Comparison of ENCODE assay signal across 18 cellular contexts in genomic region chr6:157861184-157861583, GRCh38. TPM values are rescaled to one million over a fixed set of nuclear protein-coding genes. Genes with fewer than 3 reads are reported as not detected.
DNase-seq lines count a peak whose midpoint lies in the region; ATAC-seq, FAIRE-seq and TF ChIP-seq lines count a peak whose summit lies in the region.
"Had no signal": no experiment of that assay in that cellular context is flagged by ENCODE, and none has a peak within 500 bp of the region (broad histone marks: within the 10 kb centered on the region; RNA-seq: fewer than 3 reads in every experiment).

No MANE protein-coding gene starts in this region.

- TF ChIP-seq EP300 in suprapubic skin (IDR thresholded peaks at IDR 0.05), result no peak

- no peak overlapping the region for H2AK5ac ChIP-seq in IMR-90 (ENCODE audit: low read depth, low read length)

- H2BK5ac ChIP-seq in IMR-90 (ENCODE audit: low read depth, low read length, poor library complexity, severe bottlenecking), result no peak overlapping the region

- H3K4me1 ChIP-seq in IMR-90 (ENCODE audit: control insufficient read depth, insufficient read depth, low read length), result peaks cover 22% of the 10 kb centered on the region
- peaks cover 13% of the 10 kb centered on the region for H3K4me1 ChIP-seq in astrocyte (ENCODE audit: insufficient read depth, low read length)
- H3K4me1 ChIP-seq in suprapubic skin, result peaks cover 22% of the 10 kb centered on the region
- H3K4me1 ChIP-seq in mucosa of descending colon (ENCODE audit: low read depth), result peaks cover 6% of the 10 kb centered on the region
- peaks cover 4 to 73% (median 40%) of the 10 kb centered on the region in 9 donors for H3K4me1 ChIP-seq in heart right ventricle
- H3K4me1 ChIP-seq: Caco-2 had no signal

- H3K27ac Mint-ChIP-seq in astrocyte (ENCODE audit: unreplicated experiment) (peak overlapping the region; percentile 12), nephron (peak overlapping the region; percentile 32 to 66 (median 56))

- in situ Hi-C loops in IMR-90 (cut with MboI; ENCODE audit: low sequenced_read_pairs), result no loop called here

- H3K14ac ChIP-seq in IMR-90 (replicated peaks; ENCODE audit: low read depth, low read length), result no peak overlapping the region

- H3K4me1 Mint-ChIP-seq in astrocyte (ENCODE audit: low read depth, unreplicated experiment) (peaks cover 32% of the 10 kb centered on the region), nephron (peaks cover 38% of the 10 kb centered on the region)

- H3K18ac ChIP-seq in IMR-90 (ENCODE audit: low read depth, low read length), result no peak overlapping the region

- intact Hi-C loops in IMR-90 (cut with micrococcal nuclease), result no loop called here
- intact Hi-C loops in mucosa of descending colon (cut with DNase I, micrococcal nuclease), result no loop called here
- intact Hi-C loops in heart right ventricle (cut with DNase I), result no loop called here

- WGBS in IMR-90 (ENCODE audit: extremely low coverage in 2 of 2, insufficient read length in 1 of 2), 2 experiments, result 58% methylated on average over 2 of the region's 4 CpGs; no CpG with 5 or more reads in 1 of the 2 experiments
- 88% methylated on average over 4 of the region's 4 CpGs for WGBS in suprapubic skin
- 55 to 61% methylated on average over 4 of the region's 4 CpGs for WGBS in heart right ventricle, 2 donors

- no peak for ATAC-seq in IMR-90 (ENCODE audit: low read depth)
- ATAC-seq in SK-N-SH treated with all-trans-retinoic acid at 6 μM for 48 hours, result no peak
- ATAC-seq in mucosa of descending colon, result no peak
- ATAC-seq in heart right ventricle, result no peak

- no peaks in the 10 kb centered on the region for H3K27me3 ChIP-seq in IMR-90 (ENCODE audit: control insufficient read depth, insufficient read depth, low read length)
- no peaks in the 10 kb centered on the region for H3K27me3 ChIP-seq in astrocyte (ENCODE audit: insufficient read depth, low read length)
- H3K27me3 ChIP-seq in suprapubic skin, result no peaks in the 10 kb centered on the region
- no peaks in the 10 kb centered on the region for H3K27me3 ChIP-seq in heart right ventricle

- POLR2A ChIA-PET in IMR-90 (lab: Charles Lee; ENCODE audit: unreplicated experiment), result no interaction called here

- no peak overlapping the region for H4K8ac ChIP-seq in IMR-90 (ENCODE audit: low read depth in 2 of 2, low read length in 2 of 2)

- TF ChIP-seq POLR2A in IMR-90 (IDR thresholded peaks at IDR 0.05; ENCODE audit: low read depth, low read length) (no peak), suprapubic skin (IDR thresholded peaks at IDR 0.05) (no peak)

- H3K79me2 ChIP-seq in astrocyte (ENCODE audit: insufficient read depth, low read length), result peaks cover 98% of the 10 kb centered on the region

- H3K4me3 ChIP-seq in IMR-90 (ENCODE audit: insufficient read depth, low read depth, low read length), result no peak overlapping the region
- no peak overlapping the region for H3K4me3 ChIP-seq in astrocyte (ENCODE audit: insufficient read depth, low read depth, low read length)
- no peak overlapping the region for H3K4me3 ChIP-seq in suprapubic skin
- H3K4me3 ChIP-seq in mucosa of descending colon, result no peak overlapping the region
- no peak overlapping the region for H3K4me3 ChIP-seq in heart right ventricle
- H3K4me3 ChIP-seq: PC-9 had no signal

- no peak overlapping the region for H2AK9ac ChIP-seq in IMR-90 (replicated peaks; ENCODE audit: low read depth, low read length, poor library complexity)

- H3K27ac ChIP-seq in IMR-90 (ENCODE audit: insufficient read depth, low read length), result no peak overlapping the region
- no peak overlapping the region for H3K27ac ChIP-seq in astrocyte (ENCODE audit: low read depth, low read length)
- no peak overlapping the region for H3K27ac ChIP-seq in suprapubic skin
- H3K27ac ChIP-seq in heart right ventricle, result no peak overlapping the region
- H3K27ac ChIP-seq: KMS-11, PC-9 had no signal

- no peak overlapping the region for H3K56ac ChIP-seq in IMR-90 (ENCODE audit: extremely low read depth, insufficient read depth, low read length)

- no peak overlapping the region for H3K4me3 Mint-ChIP-seq in astrocyte (ENCODE audit: unreplicated experiment)
- no peak overlapping the region for H3K4me3 Mint-ChIP-seq in nephron
- H3K4me3 Mint-ChIP-seq: HFFc6 had no signal

- no peaks in the 10 kb centered on the region for H3K36me3 ChIP-seq in IMR-90 (ENCODE audit: control insufficient read depth, insufficient read depth, low read length)
- H3K36me3 ChIP-seq in astrocyte (ENCODE audit: insufficient read depth, low read length), result no peaks in the 10 kb centered on the region
- no peaks in the 10 kb centered on the region for H3K36me3 ChIP-seq in suprapubic skin
- no peaks in the 10 kb centered on the region for H3K36me3 ChIP-seq in mucosa of descending colon (ENCODE audit: low read depth)
- H3K36me3 ChIP-seq in heart right ventricle, result no peaks in the 10 kb centered on the region

- H3K23ac ChIP-seq in IMR-90 (ENCODE audit: low read depth, low read length), result 0 out of 2 replicates have a peak overlapping the region, but pooled peaks have one; percentile 16

- no TSS peak for BruUV-seq in IMR-90 (replicated peaks; lab: Mats Ljungman, UMichigan)

- H3K27me3 Mint-ChIP-seq in astrocyte (ENCODE audit: low read depth, unreplicated experiment) (no peaks in the 10 kb centered on the region), nephron (ENCODE audit: low read depth) (no peaks in the 10 kb centered on the region)
- H3K27me3 Mint-ChIP-seq: CD4-positive, alpha-beta T cell had no signal

- H4K5ac ChIP-seq in IMR-90 (ENCODE audit: low read depth, low read length), result no peak overlapping the region

- H3K9me3 ChIP-seq in IMR-90 (ENCODE audit: control insufficient read depth, insufficient read depth, low read length) (no peaks in the 10 kb centered on the region), astrocyte (ENCODE audit: insufficient read depth, low read depth, low read length) (no peaks in the 10 kb centered on the region), suprapubic skin (no peaks in the 10 kb centered on the region), mucosa of descending colon (no peaks in the 10 kb centered on the region), heart right ventricle (no peaks in the 10 kb centered on the region)
- H3K9me3 ChIP-seq: Caco-2 had no signal

- FAIRE-seq in astrocyte (lab: Jason Lieb, UNC), result no peak

- dilution Hi-C loops in IMR-90 (cut with HindIII; ENCODE audit: low sequenced_read_pairs, unreplicated experiment), result no loop called here

- no peak overlapping the region for H2BK20ac ChIP-seq in IMR-90 (ENCODE audit: low read depth, low read length)

- TF ChIP-seq CTCF in IMR-90 (conservative IDR thresholded peaks at IDR 0.05; ENCODE audit: low read depth, low read length) (no peak), astrocyte (IDR thresholded peaks at IDR 0.05; ENCODE audit: insufficient read depth, low read depth, low read length) (no peak), nephron (IDR thresholded peaks at IDR 0.05; ENCODE audit: unreplicated experiment in 3 of 3) (no peak), suprapubic skin (IDR thresholded peaks at IDR 0.05) (no peak), mucosa of descending colon (IDR thresholded peaks at IDR 0.05) (no peak), heart right ventricle (IDR thresholded peaks at IDR 0.05) (no peak)

- H3K9me3 Mint-ChIP-seq in astrocyte (ENCODE audit: unreplicated experiment) (no peaks in the 10 kb centered on the region), nephron (no peaks in the 10 kb centered on the region)
- H3K9me3 Mint-ChIP-seq: CD4-positive, alpha-beta T cell; HFFc6 had no signal

- H4K20me1 ChIP-seq in IMR-90 (ENCODE audit: insufficient read depth, low read length), result peaks cover 59% of the 10 kb centered on the region
- H4K20me1 ChIP-seq in astrocyte (ENCODE audit: insufficient read depth, low read length), result peaks cover 82% of the 10 kb centered on the region

- H2BK15ac ChIP-seq in IMR-90 (ENCODE audit: low read depth, low read length), result no peak overlapping the region

- peaks cover 8 to 72% of the 10 kb centered on the region in 2 experiments for H3K79me1 ChIP-seq in IMR-90 (ENCODE audit: low read depth in 1 of 2, low read length in 2 of 2)

- no peak overlapping the region for H3K4ac ChIP-seq in IMR-90 (ENCODE audit: low read depth, low read length)

- no peak overlapping the region for H4K91ac ChIP-seq in IMR-90 (ENCODE audit: insufficient read depth, low read depth, low read length)

- no peak overlapping the region for H3K9ac ChIP-seq in IMR-90 (ENCODE audit: low read depth, low read length)
- no peak overlapping the region for H3K9ac ChIP-seq in astrocyte (ENCODE audit: low read length)
- H3K9ac ChIP-seq: KMS-11 had no signal

- H2BK120ac ChIP-seq in IMR-90 (ENCODE audit: low read depth, low read length), result no peak overlapping the region

- H2AFZ ChIP-seq in IMR-90 (replicated peaks; ENCODE audit: low read length, poor library complexity) (no peak overlapping the region), astrocyte (ENCODE audit: low read depth, low read length) (no peak overlapping the region)
- H2AFZ ChIP-seq: PC-9 had no signal

- peaks cover 15% of the 10 kb centered on the region for H3K9me1 ChIP-seq in IMR-90 (ENCODE audit: insufficient read depth, low read length)

- DNase-seq in IMR-90 (no peak), astrocyte (ENCODE audit: low read depth) (peak; percentile 36), suprapubic skin (ENCODE audit: low spot score in 2 of 2) (no peak), mucosa of descending colon (no peak), heart right ventricle (no peak)
- DNase-seq in activated CD8-positive, alpha-beta memory T cell treated with anti-CD3 and anti-CD28 coated beads, Interleukin-2, amount 50 U/mL, for 4 hours, result no peak
- DNase-seq: Caco-2; CD4-positive, alpha-beta T cell; H7; HFFc6; MV-4-11; NCI-H187; NCI-H2107; NCI-H510A treated with DMSO at 0.1 percent for 48 hours; PC-9 had no signal

- TF ChIP-seq RAD21 in IMR-90 (IDR thresholded peaks at IDR 0.05; ENCODE audit: low read length), result no peak

- H3K4me2 ChIP-seq in IMR-90 (ENCODE audit: low read depth, low read length) (no peak overlapping the region), astrocyte (ENCODE audit: low read length) (no peak overlapping the region)
- H3K4me2 ChIP-seq: KMS-11, PC-9 had no signal

- H3K36me3 Mint-ChIP-seq in astrocyte (ENCODE audit: low read depth, unreplicated experiment) (no peaks in the 10 kb centered on the region), nephron (ENCODE audit: low read depth) (peaks cover 3% of the 10 kb centered on the region)

- CTCF ChIA-PET in IMR-90 (lab: Yijun Ruan, JAX), result interaction anchor here (0.6 kb wide), 1 partner anchor 425 kb away, joined by 4 read pairs; no protein-coding TSS in a partner anchor

TF ChIP-seq in IMR-90, 13 proteins besides CTCF, POLR2A, EP300 and RAD21 (continues in another document):
- TF ChIP-seq RCOR1 (IDR thresholded peaks at IDR 0.05; ENCODE audit: insufficient replicate concordance, low read length), result no peak

TF ChIP-seq in SK-N-SH treated with all-trans-retinoic acid at 6 μM for 48 hours, 23 proteins besides CTCF, POLR2A, EP300 and RAD21 (continues in another document):
- TF ChIP-seq ARNTL (CRISPR knock-in tag; IDR thresholded peaks at IDR 0.05; ENCODE audit: borderline replicate concordance, low read depth), result no peak

RNA-seq across cellular contexts. Expression of gene SNX9, which starts 38.1 kb away (rescaled TPM):
- total RNA-seq in IMR-90 (2012; rRNA removed) (41.2 and 41.9 TPM in 2 replicates), astrocyte (34.8 and 36.0 TPM in 2 replicates), suprapubic skin (10 to 100 TPM; 30.4 to 44.2 (median 35.8) TPM), mucosa of descending colon (10 to 100 TPM; 55.0 to 69.6 (median 68.0) TPM), heart right ventricle (10 to 100 TPM; 27.9 to 39.7 (median 31.6) TPM)
- polyA plus RNA-seq in IMR-90 (2012; rRNA removed) (34.8 and 35.3 TPM in 2 replicates), heart right ventricle (10 to 100 TPM; 18.8 to 20.9 TPM)
- 18.7 and 20.5 TPM in 2 replicates for polyA plus RNA-seq in IMR-90 (2012; cell fraction: cytosol; rRNA removed)
- polyA plus RNA-seq in IMR-90 (2012; cell fraction: nucleus; rRNA removed; ENCODE audit: low replicate concordance), result 20.1 and 45.0 TPM in 2 replicates
